Comparison of ENCODE assay signal across 9 cellular contexts in the genomic region with DNA sequence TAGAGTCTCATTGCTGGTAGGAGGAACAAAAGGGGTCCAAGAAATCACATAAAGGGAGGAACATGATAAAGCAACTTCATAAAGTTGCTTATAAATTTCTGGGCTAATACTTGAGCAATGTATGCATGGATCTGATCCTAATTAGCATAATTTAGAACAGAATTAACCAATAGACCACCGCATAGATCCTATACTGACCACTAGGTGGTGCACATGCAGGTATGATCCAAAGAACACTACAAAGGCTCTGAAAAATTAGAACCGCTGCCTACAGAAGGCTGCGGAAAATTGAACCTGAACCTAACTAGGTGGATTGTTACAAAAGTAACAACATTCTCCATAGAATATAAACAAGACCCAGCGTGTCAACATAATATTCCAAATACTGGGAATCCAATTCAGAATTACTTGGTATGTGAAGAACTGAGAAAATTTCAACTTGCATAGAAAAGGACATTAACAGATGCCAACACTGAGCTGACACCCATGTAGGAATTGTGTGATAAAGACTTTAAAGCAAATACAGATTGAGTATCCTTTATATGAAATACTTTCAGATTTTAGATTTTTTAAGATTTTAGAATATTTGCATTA. TPM values are rescaled to one million over a fixed set of nuclear protein-coding genes. Genes with fewer than 3 reads are reported as not detected.
DNase-seq lines count a peak whose midpoint lies in the region; ATAC-seq and TF ChIP-seq lines count a peak whose summit lies in the region.
"Had no signal": no experiment of that assay in that cellular context is flagged by ENCODE, and none has a peak within 500 bp of the region (broad histone marks: within the 10 kb centered on the region; RNA-seq: fewer than 3 reads in every experiment).

No MANE protein-coding gene starts in this region.

- H3K27me3 Mint-ChIP-seq in CD4-positive, alpha-beta memory T cell: no peaks in the 10 kb centered on the region
- H3K27me3 Mint-ChIP-seq in activated CD8-positive, alpha-beta T cell treated with anti-CD3 and anti-CD28 coated beads for 36 hours: no peaks in the 10 kb centered on the region

- no peak for TF ChIP-seq POLR2A in tibial nerve (IDR thresholded peaks at IDR 0.05)

- no peaks in the 10 kb centered on the region for H3K4me1 ChIP-seq in CD4-positive, alpha-beta memory T cell (ENCODE audit: insufficient read depth, low read length)
- H3K4me1 ChIP-seq in MM.1S (ENCODE audit: low read length): no peaks in the 10 kb centered on the region
- H3K4me1 ChIP-seq in hepatocyte (ENCODE audit: insufficient read depth): no peaks in the 10 kb centered on the region
- no peaks in the 10 kb centered on the region for H3K4me1 ChIP-seq in tibial nerve

- H3K4me2 ChIP-seq in MM.1S (ENCODE audit: low read depth, low read length) (no peak overlapping the region), hepatocyte (no peak overlapping the region)

- POLR2A ChIA-PET in CD4-positive, alpha-beta memory T cell (lab: Charles Lee; ENCODE audit: partially characterized antibody): interaction anchor here (1.2 kb wide), 1 partner anchor 122 kb away, joined by 3 read pairs; a partner anchor contains a TSS
- POLR2A ChIA-PET in activated CD8-positive, alpha-beta T cell treated with anti-CD3 and anti-CD28 coated beads for 36 hours (lab: Charles Lee): no interaction called here

- H3K4me3 ChIP-seq in CD4-positive, alpha-beta memory T cell (ENCODE audit: low read length in 2 of 2): no peak overlapping the region
- no peak overlapping the region for H3K4me3 ChIP-seq in MM.1S (ENCODE audit: low read length)
- H3K4me3 ChIP-seq in hepatocyte: no peak overlapping the region
- no peak overlapping the region for H3K4me3 ChIP-seq in tibial nerve
- H3K4me3 ChIP-seq: SK-N-MC had no signal

- no peaks in the 10 kb centered on the region for H3K27me3 ChIP-seq in CD4-positive, alpha-beta memory T cell (ENCODE audit: insufficient read depth, low read length)
- H3K27me3 ChIP-seq in MM.1S (replicated peaks; ENCODE audit: insufficient read depth, low read length) (no peaks in the 10 kb centered on the region), hepatocyte (no peaks in the 10 kb centered on the region), tibial nerve (no peaks in the 10 kb centered on the region)

- H3K36me3 ChIP-seq in CD4-positive, alpha-beta memory T cell (ENCODE audit: insufficient read depth, low read length): peaks cover 3% of the 10 kb centered on the region
- H3K36me3 ChIP-seq in MM.1S (replicated peaks; ENCODE audit: insufficient read depth, low read length) (no peaks in the 10 kb centered on the region), hepatocyte (replicated peaks; ENCODE audit: insufficient read depth, low read depth) (no peaks in the 10 kb centered on the region), tibial nerve (peaks cover 0 to 3% (median 0%) of the 10 kb centered on the region in 3 donors)

- no peak overlapping the region for H3K27ac Mint-ChIP-seq in CD4-positive, alpha-beta memory T cell
- no peak overlapping the region for H3K27ac Mint-ChIP-seq in activated CD8-positive, alpha-beta T cell treated with anti-CD3 and anti-CD28 coated beads for 36 hours

- H3K27ac ChIP-seq in CD4-positive, alpha-beta memory T cell (ENCODE audit: low read depth, low read length): no peak overlapping the region
- H3K27ac ChIP-seq in MM.1S (ENCODE audit: low read length) (no peak overlapping the region), hepatocyte (no peak overlapping the region), tibial nerve (no peak overlapping the region)
- H3K27ac ChIP-seq: SK-N-MC had no signal

- H3K9me2 ChIP-seq in MM.1S (replicated peaks; ENCODE audit: insufficient read depth, low read length) (no peaks in the 10 kb centered on the region), hepatocyte (replicated peaks; ENCODE audit: insufficient read depth) (no peaks in the 10 kb centered on the region)

- peak; percentile 41 to 47 (median 45) for DNase-seq in CD4-positive, alpha-beta memory T cell
- peak; percentile 40 for DNase-seq in MM.1S
- peak; percentile 41 for DNase-seq in activated CD8-positive, alpha-beta T cell treated with anti-CD3 and anti-CD28 coated beads for 36 hours
- peak; percentile 18 for DNase-seq in hepatocyte (ENCODE audit: low spot score)
- DNase-seq in tibial nerve (ENCODE audit: low spot score in 2 of 2): no peak
- DNase-seq in putamen (ENCODE audit: low spot score): no peak

- H2AFZ ChIP-seq in MM.1S (ENCODE audit: low read length): no peak overlapping the region
- H2AFZ ChIP-seq in hepatocyte: no peak overlapping the region

- H3K9ac ChIP-seq in MM.1S (ENCODE audit: low read length): no peak overlapping the region

- H3K9me3 ChIP-seq in CD4-positive, alpha-beta memory T cell (ENCODE audit: control insufficient read depth in 1 of 2, low read length in 2 of 2): no peaks in the 10 kb centered on the region
- H3K9me3 ChIP-seq in MM.1S (replicated peaks; ENCODE audit: insufficient read depth, low read length): no peaks in the 10 kb centered on the region; the same call in 1 of the 2 replicates
- no peaks in the 10 kb centered on the region for H3K9me3 ChIP-seq in hepatocyte (ENCODE audit: low read depth)
- no peaks in the 10 kb centered on the region for H3K9me3 ChIP-seq in tibial nerve

- no peak for TF ChIP-seq EP300 in tibial nerve (IDR thresholded peaks at IDR 0.05)

- no peaks in the 10 kb centered on the region for H4K20me1 ChIP-seq in MM.1S (ENCODE audit: insufficient read depth, low read length)
- no peaks in the 10 kb centered on the region for H4K20me1 ChIP-seq in hepatocyte (ENCODE audit: insufficient read depth, poor library complexity, severe bottlenecking)

- intact Hi-C loops in CD4-positive, alpha-beta memory T cell (cut with micrococcal nuclease): loop anchor here (1.0 kb wide), 2 partner anchors 85 to 122 kb away; a partner anchor contains a TSS
- intact Hi-C loops in activated CD8-positive, alpha-beta T cell treated with anti-CD3 and anti-CD28 coated beads for 36 hours (cut with micrococcal nuclease): no loop called here

- TF ChIP-seq CTCF in GM12874 (IDR thresholded peaks at IDR 0.05; ENCODE audit: insufficient read depth, low read depth, low read length) (peak; percentile 43; the same call in 1 of the 2 replicates), MM.1S (IDR thresholded peaks at IDR 0.05; ENCODE audit: low read length) (peak; percentile 67), hepatocyte (IDR thresholded peaks at IDR 0.05; ENCODE audit: poor library complexity) (peak; percentile 54), tibial nerve (IDR thresholded peaks at IDR 0.05) (peak; percentile 21 to 43 (median 41))
- TF ChIP-seq CTCF in activated CD8-positive, alpha-beta T cell treated with anti-CD3 and anti-CD28 coated beads for 36 hours (IDR thresholded peaks at IDR 0.05): peak; percentile 66

- H3K4me3 Mint-ChIP-seq in CD4-positive, alpha-beta memory T cell: no peak overlapping the region
- H3K4me3 Mint-ChIP-seq in activated CD8-positive, alpha-beta T cell treated with anti-CD3 and anti-CD28 coated beads for 36 hours: no peak overlapping the region

- no peaks in the 10 kb centered on the region for H3K9me3 Mint-ChIP-seq in CD4-positive, alpha-beta memory T cell
- H3K9me3 Mint-ChIP-seq in activated CD8-positive, alpha-beta T cell treated with anti-CD3 and anti-CD28 coated beads for 36 hours: no peaks in the 10 kb centered on the region

- no peaks in the 10 kb centered on the region for H3F3A ChIP-seq in MM.1S (ENCODE audit: insufficient read depth, low read length)

- H3K4me1 Mint-ChIP-seq in CD4-positive, alpha-beta memory T cell: peaks cover 0 to 6% (median 4%) of the 10 kb centered on the region in 4 donors
- H3K4me1 Mint-ChIP-seq in activated CD8-positive, alpha-beta T cell treated with anti-CD3 and anti-CD28 coated beads for 36 hours (ENCODE audit: low read depth): peaks cover 4% of the 10 kb centered on the region

- CTCF ChIA-PET in CD4-positive, alpha-beta memory T cell (lab: Charles Lee; ENCODE audit: partially characterized antibody): interaction anchor here (0.7 to 2.0 kb wide), 5 partner anchors 9 to 177 kb away, joined by 3 to 19 read pairs (median 5); a partner anchor contains a TSS
- CTCF ChIA-PET in activated CD8-positive, alpha-beta T cell treated with anti-CD3 and anti-CD28 coated beads for 36 hours (lab: Charles Lee): interaction anchor here (0.6 to 2.1 kb wide), 15 partner anchors 9 to 135 kb away, joined by 3 to 15 read pairs (median 3); no protein-coding TSS in a partner anchor

- H3K79me2 ChIP-seq in MM.1S (ENCODE audit: low read length) (no peaks in the 10 kb centered on the region), hepatocyte (no peaks in the 10 kb centered on the region)

- H3K36me3 Mint-ChIP-seq in CD4-positive, alpha-beta memory T cell: peaks cover 3 to 26% of the 10 kb centered on the region in 2 donors
- H3K36me3 Mint-ChIP-seq in activated CD8-positive, alpha-beta T cell treated with anti-CD3 and anti-CD28 coated beads for 36 hours (ENCODE audit: low read depth): peaks cover 26% of the 10 kb centered on the region

- 59% methylated on average over 4 of the region's 4 CpGs for WGBS in hepatocyte (ENCODE audit: low lambda C conversion rate, missing lambda C conversion rate)
- WGBS in tibial nerve, 2 donors: 40 to 42% methylated on average over 4 of the region's 4 CpGs

- peak; percentile 64 for ATAC-seq in activated CD8-positive, alpha-beta T cell treated with anti-CD3 and anti-CD28 coated beads for 36 hours
- no peak for ATAC-seq in GM21381 (IDR thresholded peaks at IDR 0.05; ENCODE audit: unreplicated experiment)

RNA-seq across cellular contexts. Expression of a gene that starts 23.3 kb away (rescaled TPM):
- 10 to 100 TPM; 19.2 to 19.7 TPM for total RNA-seq in CD4-positive, alpha-beta memory T cell
- 10 to 100 TPM; 18.8 to 30.1 TPM for polyA plus RNA-seq in CD4-positive, alpha-beta memory T cell
- 10 to 100 TPM; 30.0 to 32.5 TPM for total RNA-seq in activated CD8-positive, alpha-beta T cell treated with anti-CD3 and anti-CD28 coated beads for 36 hours
- total RNA-seq in hepatocyte (13.4 and 19.8 TPM in 2 replicates), tibial nerve (10 to 100 TPM in 3 of 4 donors, 1 to 10 TPM in 1; 6.9 to 17.7 (median 11.5) TPM)
- polyA plus RNA-seq in hepatocyte: 21.5 and 27.2 TPM in 2 replicates

RNA-seq across cellular contexts. Expression of a gene that starts 23.6 kb away (rescaled TPM):
- 1 to 10 TPM; 6.1 to 7.0 TPM for total RNA-seq in CD4-positive, alpha-beta memory T cell
- polyA plus RNA-seq in CD4-positive, alpha-beta memory T cell: 10 to 100 TPM; 23.0 to 25.3 TPM
- total RNA-seq in activated CD8-positive, alpha-beta T cell treated with anti-CD3 and anti-CD28 coated beads for 36 hours: 1 to 10 TPM; 3.8 to 5.1 TPM
- total RNA-seq in hepatocyte (10.8 and 14.2 TPM in 2 replicates), tibial nerve (10 to 100 TPM; 22.2 to 27.0 (median 23.7) TPM)
- 16.3 and 18.4 TPM in 2 replicates for polyA plus RNA-seq in hepatocyte

RNA-seq across cellular contexts. Expression of a gene that starts 23.6 kb away (rescaled TPM):
- 10 to 100 TPM; 21.8 to 24.2 TPM for total RNA-seq in CD4-positive, alpha-beta memory T cell
- polyA plus RNA-seq in CD4-positive, alpha-beta memory T cell: 10 to 100 TPM; 26.0 to 44.1 TPM
- 10 to 100 TPM; 23.4 to 23.9 TPM for total RNA-seq in activated CD8-positive, alpha-beta T cell treated with anti-CD3 and anti-CD28 coated beads for 36 hours
- total RNA-seq in hepatocyte (0.32 and 1.7 TPM in 2 replicates), tibial nerve (1 to 10 TPM; 2.7 to 5.3 (median 2.8) TPM)
- 13.2 TPM in 2 replicates for polyA plus RNA-seq in hepatocyte

Comparison
In these comparisons a context has a peak if more than half of its experiments do, and no peak if none do; other contexts are left out.
1. DNase-seq: peak in CD4-positive, alpha-beta memory T cell (5 of 5), MM.1S (single experiment), activated CD8-positive, alpha-beta T cell treated with anti-CD3 and anti-CD28 coated beads for 36 hours (single experiment) and hepatocyte (single experiment); none in tibial nerve (0 of 2) and putamen (single experiment).
2. Peak in every context shown above with its lines, with median percentiles within 50 percentile points of each other: CTCF ChIP-seq.